In the genomic region with DNA sequence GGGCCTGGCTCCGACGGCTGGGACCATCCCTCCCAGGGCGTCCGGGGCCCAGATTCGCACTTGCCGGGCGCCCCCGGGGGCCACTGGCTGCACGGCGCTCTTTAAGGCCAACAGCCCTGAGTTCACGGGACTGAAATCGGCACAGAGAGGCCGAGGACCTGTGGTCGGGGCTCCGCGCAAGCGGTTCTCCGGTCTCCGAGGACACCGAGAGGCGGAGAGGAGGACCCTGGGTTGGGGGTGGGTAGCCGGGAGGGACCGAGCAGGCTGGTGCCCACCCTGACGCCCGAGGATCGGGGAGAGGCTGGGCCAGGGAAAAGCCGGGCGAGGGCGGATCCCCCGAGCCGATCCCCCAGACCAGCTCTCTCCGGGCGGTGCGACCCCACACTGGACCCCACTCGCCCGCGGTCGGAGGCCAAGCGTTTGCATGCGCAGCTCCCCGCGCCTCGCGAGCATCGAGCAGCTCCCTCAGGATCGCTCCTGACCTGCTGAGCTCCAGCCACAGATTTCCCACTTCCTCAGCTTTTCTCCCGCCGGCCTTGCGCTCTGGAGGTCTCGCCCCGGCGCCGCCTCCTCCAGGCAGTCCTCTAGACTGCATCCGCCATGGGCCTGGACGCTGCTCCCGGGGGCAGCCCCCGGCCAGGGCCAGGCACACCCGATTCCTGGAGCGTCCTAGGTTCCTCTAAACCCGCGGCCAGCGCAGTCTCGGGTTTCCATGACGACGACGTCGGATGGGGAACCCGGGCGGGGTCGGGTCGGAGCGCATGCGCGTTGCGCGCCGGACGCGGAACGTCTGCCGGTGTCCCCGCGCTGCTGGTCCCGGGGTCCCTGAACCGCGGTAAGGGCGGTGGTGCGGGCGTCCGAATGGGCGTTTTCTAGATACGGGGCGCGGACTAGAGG, we compare ENCODE assay signal across 8 cellular contexts. TPM values are rescaled to one million over a fixed set of nuclear protein-coding genes. Genes with fewer than 3 reads are reported as not detected.
A peak's percentile ranks its signal among the peaks of the same experiment; 100 is the strongest.
DNase-seq lines count a peak whose midpoint lies in the region; ATAC-seq and TF ChIP-seq lines count a peak whose summit lies in the region.

No MANE protein-coding gene starts in this region.

- H3K27ac ChIP-seq in HEK293 (ENCODE audit: extremely low read depth, low read depth, low read length) (no peak overlapping the region), VCaP (peak overlapping the region; percentile 43; the same call in 1 of the 2 replicates), breast epithelium (no peak overlapping the region), skeletal muscle tissue (ENCODE audit: low read depth, low read length) (no peak overlapping the region)

- H3K36me3 ChIP-seq in ES-I3 (ENCODE audit: insufficient read depth, low read length) (no peaks in the 10 kb centered on the region), HEK293 (ENCODE audit: control insufficient read depth in 2 of 2, insufficient read depth in 1 of 2, low read length in 2 of 2) (peaks cover 0 to 6% of the 10 kb centered on the region in 2 experiments; a peak in 1 of 3 replicates), breast epithelium (no peaks in the 10 kb centered on the region), skeletal muscle tissue (ENCODE audit: control insufficient read depth in 3 of 3, insufficient read depth in 3 of 3, low read length in 3 of 3) (no peaks in the 10 kb centered on the region)

- TF ChIP-seq CTCF in HEK293 (tag by site-specific recombination; IDR thresholded peaks at IDR 0.05) (no peak), VCaP (conservative IDR thresholded peaks at IDR 0.05) (no peak), breast epithelium (IDR thresholded peaks at IDR 0.05) (no peak)

- POLR2A ChIA-PET in HEK293 (lab: Yijun Ruan, JAX) = interaction anchor here (0.8 to 0.9 kb wide), 2 partner anchors 16 to 31 kb away, joined by 3 read pairs; no protein-coding TSS in a partner anchor

- H3K9ac ChIP-seq in ES-I3 (ENCODE audit: low read depth, low read length) (peak overlapping the region; percentile 55; the same call in 1 of the 2 replicates), skeletal muscle tissue (ENCODE audit: low read depth in 1 of 3, low read length in 3 of 3) (no peak overlapping the region)

- H3K27me3 ChIP-seq in breast epithelium (peaks cover 0 to 17% of the 10 kb centered on the region in 2 donors), skeletal muscle tissue (ENCODE audit: control insufficient read depth in 3 of 3, insufficient read depth in 3 of 3, low read length in 3 of 3) (peaks cover 30 to 42% (median 35%) of the 10 kb centered on the region in 3 donors)

- intact Hi-C loops in breast epithelium (cut with DNase I; ENCODE audit: low total_unique reads) = no loop called here

- CTCF ChIA-PET in HEK293 (lab: Yijun Ruan, JAX) = no interaction called here

- no peak for ATAC-seq in HG03108 (IDR thresholded peaks at IDR 0.05; ENCODE audit: unreplicated experiment)

- DNase-seq in NCI-H146 (lab: John Stamatoyannopoulos, UW) = peak; percentile 89
- no peak for DNase-seq in breast epithelium (ENCODE audit: low spot score in 2 of 2)
- peak; percentile 95 for DNase-seq in iPS-NIHi7 (ENCODE audit: extremely low spot score)

- no peak for TF ChIP-seq POLR2A in breast epithelium (IDR thresholded peaks at IDR 0.05)

- H3K4me3 ChIP-seq in HEK293 (ENCODE audit: low read depth, low read length) (peak overlapping the region; percentile 74), breast epithelium (peak overlapping the region; percentile 62 to 79 (median 72)), skeletal muscle tissue (ENCODE audit: low read length in 3 of 3) (peak overlapping the region; percentile 63 to 65 (median 64))

- no peaks in the 10 kb centered on the region for H3K4me1 ChIP-seq in ES-I3 (ENCODE audit: insufficient read depth, low read length)
- no peaks in the 10 kb centered on the region for H3K4me1 ChIP-seq in HEK293 (ENCODE audit: control insufficient read depth, insufficient read depth, low read length)
- H3K4me1 ChIP-seq in breast epithelium = peaks cover 5 to 12% of the 10 kb centered on the region in 2 donors
- peaks cover 6 to 17% (median 8%) of the 10 kb centered on the region in 3 donors for H3K4me1 ChIP-seq in skeletal muscle tissue (ENCODE audit: control insufficient read depth in 3 of 3, insufficient read depth in 3 of 3, low read length in 3 of 3)

- no peaks in the 10 kb centered on the region for H3K9me3 ChIP-seq in ES-I3 (ENCODE audit: control insufficient read depth, insufficient read depth, low read length)
- H3K9me3 ChIP-seq in HEK293 (ENCODE audit: control insufficient read depth, insufficient read depth, low read depth, low read length) = no peaks in the 10 kb centered on the region
- H3K9me3 ChIP-seq in breast epithelium = no peaks in the 10 kb centered on the region
- no peaks in the 10 kb centered on the region for H3K9me3 ChIP-seq in skeletal muscle tissue (ENCODE audit: control insufficient read depth in 3 of 3, low read length in 3 of 3)

TF ChIP-seq in HEK293, 187 proteins besides CTCF, POLR2A, EP300 and RAD21 (continues in another document):
- TF ChIP-seq ZNF16 (tag by site-specific recombination; IDR thresholded peaks at IDR 0.05; ENCODE audit: low read depth) = no peak
- no peak for TF ChIP-seq ZNF747 (tag by site-specific recombination; IDR thresholded peaks at IDR 0.05)
- no peak for TF ChIP-seq ZNF202 (tag by site-specific recombination; IDR thresholded peaks at IDR 0.05; ENCODE audit: borderline replicate concordance)
- TF ChIP-seq ZNF785 (tag by site-specific recombination; IDR thresholded peaks at IDR 0.05) = no peak
- TF ChIP-seq HOXD13 (CRISPR knock-in tag; IDR thresholded peaks at IDR 0.05; ENCODE audit: borderline replicate concordance) = no peak
- TF ChIP-seq ZNF629 (tag by site-specific recombination; IDR thresholded peaks at IDR 0.05) = no peak
- no peak for TF ChIP-seq ZNF404 (tag by site-specific recombination; IDR thresholded peaks at IDR 0.05)
- no peak for TF ChIP-seq ZNF138 (tag by site-specific recombination; IDR thresholded peaks at IDR 0.05; ENCODE audit: borderline replicate concordance)
- peak; percentile 68 for TF ChIP-seq ZBTB20 (tag by site-specific recombination; IDR thresholded peaks at IDR 0.05)
- no peak for TF ChIP-seq ZNF514 (tag by site-specific recombination; IDR thresholded peaks at IDR 0.05)
- 0 out of 2 replicates have a peak, but pooled peaks have one; percentile 41 for TF ChIP-seq KLF7 (tag by site-specific recombination; IDR thresholded peaks at IDR 0.05; ENCODE audit: borderline replicate concordance)
- no peak for TF ChIP-seq ZNF23 (tag by site-specific recombination; IDR thresholded peaks at IDR 0.05; ENCODE audit: borderline replicate concordance)
- TF ChIP-seq ZSCAN30 (tag by site-specific recombination; IDR thresholded peaks at IDR 0.05) = 0 out of 2 replicates have a peak, but pooled peaks have one; percentile 8
- TF ChIP-seq ZXDB (tag by site-specific recombination; IDR thresholded peaks at IDR 0.05) = peak; percentile 52; the same call in 1 of the 2 replicates
- no peak for TF ChIP-seq ZNF114 (tag by site-specific recombination; IDR thresholded peaks at IDR 0.05)
- no peak for TF ChIP-seq TSHZ1 (tag by site-specific recombination; IDR thresholded peaks at IDR 0.05; ENCODE audit: borderline replicate concordance)
- TF ChIP-seq, protein P1, sequence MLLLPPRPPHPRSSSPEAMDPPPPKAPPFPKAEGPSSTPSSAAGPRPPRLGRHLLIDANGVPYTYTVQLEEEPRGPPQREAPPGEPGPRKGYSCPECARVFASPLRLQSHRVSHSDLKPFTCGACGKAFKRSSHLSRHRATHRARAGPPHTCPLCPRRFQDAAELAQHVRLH (tag by site-specific recombination; IDR thresholded peaks at IDR 0.05) = no peak
- TF ChIP-seq, protein P2, sequence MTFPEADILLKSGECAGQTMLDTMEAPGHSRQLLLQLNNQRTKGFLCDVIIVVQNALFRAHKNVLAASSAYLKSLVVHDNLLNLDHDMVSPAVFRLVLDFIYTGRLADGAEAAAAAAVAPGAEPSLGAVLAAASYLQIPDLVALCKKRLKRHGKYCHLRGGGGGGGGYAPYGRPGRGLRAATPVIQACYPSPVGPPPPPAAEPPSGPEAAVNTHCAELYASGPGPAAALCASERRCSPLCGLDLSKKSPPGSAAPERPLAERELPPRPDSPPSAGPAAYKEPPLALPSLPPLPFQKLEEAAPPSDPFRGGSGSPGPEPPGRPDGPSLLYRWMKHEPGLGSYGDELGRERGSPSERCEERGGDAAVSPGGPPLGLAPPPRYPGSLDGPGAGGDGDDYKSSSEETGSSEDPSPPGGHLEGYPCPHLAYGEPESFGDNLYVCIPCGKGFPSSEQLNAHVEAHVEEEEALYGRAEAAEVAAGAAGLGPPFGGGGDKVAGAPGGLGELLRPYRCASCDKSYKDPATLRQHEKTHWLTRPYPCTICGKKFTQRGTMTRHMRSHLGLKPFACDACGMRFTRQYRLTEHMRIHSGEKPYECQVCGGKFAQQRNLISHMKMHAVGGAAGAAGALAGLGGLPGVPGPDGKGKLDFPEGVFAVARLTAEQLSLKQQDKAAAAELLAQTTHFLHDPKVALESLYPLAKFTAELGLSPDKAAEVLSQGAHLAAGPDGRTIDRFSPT (tag by site-specific recombination; IDR thresholded peaks at IDR 0.05) = no peak

RNA-seq across cellular contexts. Expression of gene NAT8L, which starts 17.6 kb away (rescaled TPM):
- total RNA-seq in breast epithelium = 10 to 100 TPM in 1 of 3 donors, 1 to 10 TPM in 2; 2.5 to 13.6 (median 2.9) TPM
- 1.0 TPM for total RNA-seq in skeletal muscle tissue

RNA-seq across cellular contexts. Expression of gene NELFA, which starts 32.7 kb away (rescaled TPM):
- total RNA-seq in breast epithelium (10 to 100 TPM; 14.1 to 22.0 (median 18.4) TPM), skeletal muscle tissue (15.1 TPM)

Comparison
In these comparisons a context has a peak if more than half of its experiments do, and no peak if none do; other contexts are left out.
1. DNase-seq: peak in NCI-H146 (single experiment) and iPS-NIHi7 (single experiment); none in breast epithelium (0 of 2).
2. Peak in every context shown above with its lines, with median percentiles within 50 percentile points of each other: H3K4me3 ChIP-seq.